ENCODE assay signal across 19 cellular contexts in the genomic region with DNA sequence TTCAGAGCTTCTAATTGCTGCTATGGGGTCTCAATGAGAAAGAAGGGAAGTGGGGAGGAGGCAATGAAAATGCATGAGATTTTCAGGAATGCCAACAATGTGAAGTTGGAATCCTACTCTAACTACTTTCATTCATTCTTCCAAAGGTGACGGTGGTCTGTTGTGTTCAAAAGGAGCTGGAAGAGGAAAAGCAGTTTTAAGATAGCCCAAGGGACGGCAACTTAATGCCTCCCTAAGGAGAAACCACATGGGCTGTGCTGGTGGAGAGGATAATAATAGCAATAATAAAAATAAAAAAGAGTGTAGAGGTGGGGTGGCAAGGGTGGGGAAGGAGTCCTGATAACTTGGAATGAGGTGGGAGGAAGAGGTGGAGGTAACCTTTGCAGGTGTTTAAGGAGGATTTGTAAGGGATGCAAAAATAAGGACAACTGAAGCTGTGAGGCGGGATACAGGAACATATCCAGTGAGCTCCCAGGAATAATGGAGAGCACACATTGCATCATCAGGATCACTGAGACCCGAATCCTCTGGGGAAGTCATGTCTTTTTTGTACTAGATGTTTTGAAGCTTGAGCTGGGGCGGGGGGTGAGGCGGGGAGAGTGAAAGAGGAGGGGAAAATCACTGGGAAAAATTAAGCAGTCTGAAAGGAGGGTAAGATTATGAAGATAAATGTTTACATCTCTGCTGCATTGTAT.
DNase-seq lines count a peak whose midpoint lies in the region; ATAC-seq and TF ChIP-seq lines count a peak whose summit lies in the region.
"Had no signal": no experiment of that assay in that cellular context is flagged by ENCODE, and none has a peak within 500 bp of the region (broad histone marks: within the 10 kb centered on the region; RNA-seq: fewer than 3 reads in every experiment).

No MANE protein-coding gene starts in this region.

- no peaks in the 10 kb centered on the region for H3K36me3 Mint-ChIP-seq in nephron (ENCODE audit: low read depth)
- H3K36me3 Mint-ChIP-seq: activated CD8-positive, alpha-beta memory T cell treated with anti-CD3 and anti-CD28 coated beads, Interleukin-2, amount 10 ng/mL, durations not matched to agents 7 days and 5 days; CD4-positive, CD25-positive, alpha-beta regulatory T cell had no signal

- H3K9me3 Mint-ChIP-seq in nephron, result no peaks in the 10 kb centered on the region
- H3K9me3 Mint-ChIP-seq: stimulated activated naive CD8-positive, alpha-beta T cell treated with anti-CD3 and anti-CD28 coated beads, Interleukin-15, amount 100 ng/mL, for 72 hours had no signal

- DNase-seq in G401 (ENCODE audit: low spot score), result peak; percentile 52
- DNase-seq in NCI-H2171 treated with DMSO at 0.1 percent for 48 hours (lab: John Stamatoyannopoulos, UW), result peak; percentile 54
- peak; percentile 32 for DNase-seq in foreskin melanocyte
- no peak for DNase-seq in GM10266 (ENCODE audit: extremely low spot score)
- no peak for DNase-seq in NAMALWA (ENCODE audit: low spot score)
- no peak for DNase-seq in middle frontal gyrus (ENCODE audit: extremely low spot score, low spot score)
- DNase-seq: activated CD8-positive, alpha-beta memory T cell treated with anti-CD3 and anti-CD28 coated beads, Interleukin-2, amount 10 ng/mL, durations not matched to agents 7 days and 5 days; activated effector memory CD4-positive, alpha-beta T cell treated with anti-CD3 and anti-CD28 coated beads, Interleukin-2, amount 50 U/mL, for 16 hours; CD4-positive, CD25-positive, alpha-beta regulatory T cell; DMS53; NCI-H1092 treated with DMSO at 0.1 percent for 48 hours; NCI-H2107; pancreas; Peyer's patch; SK-N-SH; stimulated activated naive CD8-positive, alpha-beta T cell treated with anti-CD3 and anti-CD28 coated beads, Interleukin-15, amount 100 ng/mL, for 72 hours had no signal

- TF ChIP-seq CTCF in nephron (IDR thresholded peaks at IDR 0.05; ENCODE audit: unreplicated experiment in 3 of 3), result no peak
- TF ChIP-seq CTCF in GM10266 (IDR thresholded peaks at IDR 0.05; ENCODE audit: control insufficient read depth, insufficient read depth, low read depth, missing control alignments), result no peak

- H3K27ac Mint-ChIP-seq in nephron, result peak overlapping the region in 2 of 3 experiments; percentile 35 to 58
- H3K27ac Mint-ChIP-seq: activated CD8-positive, alpha-beta memory T cell treated with anti-CD3 and anti-CD28 coated beads, Interleukin-2, amount 10 ng/mL, durations not matched to agents 7 days and 5 days; CD4-positive, CD25-positive, alpha-beta regulatory T cell had no signal

- H3K27me3 Mint-ChIP-seq in nephron (ENCODE audit: low read depth), result no peaks in the 10 kb centered on the region
- H3K27me3 Mint-ChIP-seq: activated CD8-positive, alpha-beta memory T cell treated with anti-CD3 and anti-CD28 coated beads, Interleukin-2, amount 10 ng/mL, durations not matched to agents 7 days and 5 days had no signal

- peaks cover 5% of the 10 kb centered on the region for H3K4me1 Mint-ChIP-seq in nephron
- H3K4me1 Mint-ChIP-seq: activated CD8-positive, alpha-beta memory T cell treated with anti-CD3 and anti-CD28 coated beads, Interleukin-2, amount 10 ng/mL, durations not matched to agents 7 days and 5 days; stimulated activated naive CD8-positive, alpha-beta T cell treated with anti-CD3 and anti-CD28 coated beads, Interleukin-15, amount 100 ng/mL, for 72 hours had no signal

- H3K4me3 Mint-ChIP-seq in nephron, result no peak overlapping the region
- H3K4me3 Mint-ChIP-seq: activated CD8-positive, alpha-beta memory T cell treated with anti-CD3 and anti-CD28 coated beads, Interleukin-2, amount 10 ng/mL, durations not matched to agents 7 days and 5 days; CD4-positive, CD25-positive, alpha-beta regulatory T cell; stimulated activated naive CD8-positive, alpha-beta T cell treated with anti-CD3 and anti-CD28 coated beads, Interleukin-15, amount 100 ng/mL, for 72 hours had no signal

- ATAC-seq in GM21529 (IDR thresholded peaks at IDR 0.05; ENCODE audit: unreplicated experiment), result no peak
- ATAC-seq: activated CD8-positive, alpha-beta memory T cell treated with anti-CD3 and anti-CD28 coated beads, Interleukin-2, amount 10 ng/mL, durations not matched to agents 7 days and 5 days; HCT116; pancreas; stimulated activated naive CD8-positive, alpha-beta T cell treated with anti-CD3 and anti-CD28 coated beads, Interleukin-15, amount 100 ng/mL, for 72 hours had no signal

- in situ Hi-C loops in G401 (cut with HindIII; ENCODE audit: low sequenced_read_pairs), result no loop called here

Comparison
In these comparisons a context has a peak if more than half of its experiments do, and no peak if none do; other contexts are left out.
1. DNase-seq: peak in G401 (single experiment), NCI-H2171 treated with DMSO at 0.1 percent for 48 hours (single experiment) and foreskin melanocyte (single experiment); none in GM10266 (single experiment), NAMALWA (single experiment) and middle frontal gyrus (single experiment).